24 cellular contexts compared by ENCODE assay signal in genomic region chr16:77662241-77662640, GRCh38.
DNase-seq lines count a peak whose midpoint lies in the region; ATAC-seq and TF ChIP-seq lines count a peak whose summit lies in the region.
"Had no signal": no experiment of that assay in that cellular context is flagged by ENCODE, and none has a peak within 500 bp of the region (broad histone marks: within the 10 kb centered on the region; RNA-seq: fewer than 3 reads in every experiment).

No MANE protein-coding gene starts in this region.

- peaks cover 7% of the 10 kb centered on the region for H3K4me1 Mint-ChIP-seq in WTC11

- no peak overlapping the region for H3K4me3 ChIP-seq in upper lobe of right lung
- H3K4me3 ChIP-seq: GM23338, SJCRH30 had no signal

- H3K9me3 ChIP-seq in upper lobe of right lung: no peaks in the 10 kb centered on the region
- H3K9me3 ChIP-seq: SJCRH30 had no signal

- no peak for TF ChIP-seq CTCF in upper lobe of right lung (IDR thresholded peaks at IDR 0.05)
- no peak for TF ChIP-seq CTCF in WTC11 (IDR thresholded peaks at IDR 0.05)

- H3K27me3 Mint-ChIP-seq in WTC11 (ENCODE audit: low read depth): no peaks in the 10 kb centered on the region

- H3K4me3 Mint-ChIP-seq in WTC11: no peak overlapping the region
- H3K4me3 Mint-ChIP-seq: CD4-positive, alpha-beta T cell; GM23338; H9 had no signal

- intact Hi-C loops in upper lobe of right lung (cut with DNase I): no loop called here

- no peaks in the 10 kb centered on the region for H3K4me1 ChIP-seq in upper lobe of right lung
- H3K4me1 ChIP-seq: SJCRH30 had no signal

- POLR2A ChIA-PET in WTC11 (lab: Charles Lee): no interaction called here

- H3K36me3 ChIP-seq in upper lobe of right lung: no peaks in the 10 kb centered on the region
- H3K36me3 ChIP-seq: SJCRH30 had no signal

- H3K9me3 Mint-ChIP-seq in WTC11: peaks cover 23% of the 10 kb centered on the region

- H3K27ac Mint-ChIP-seq in WTC11: no peak overlapping the region
- H3K27ac Mint-ChIP-seq: CD4-positive, alpha-beta T cell; GM23338; H9 had no signal

- no peaks in the 10 kb centered on the region for H3K27me3 ChIP-seq in upper lobe of right lung
- H3K27me3 ChIP-seq: SJCRH30 had no signal

- CTCF ChIA-PET in WTC11 (lab: Charles Lee): no interaction called here

- H3K27ac ChIP-seq in upper lobe of right lung: no peak overlapping the region
- H3K27ac ChIP-seq: SJCRH30 had no signal

- ATAC-seq in HG02571 (IDR thresholded peaks at IDR 0.05; ENCODE audit: unreplicated experiment) (no peak), upper lobe of right lung (no peak), WTC11 (no peak)
- ATAC-seq: GM23338, HepG2, SK-N-SH treated with all-trans-retinoic acid at 6 μM for 48 hours had no signal

- 0 out of 2 replicates have a peak, but pooled peaks cover 3% of the 10 kb centered on the region for H3K36me3 Mint-ChIP-seq in WTC11

- DNase-seq in AML-193 (lab: John Stamatoyannopoulos, UW): peak; percentile 78 to 79
- peak; percentile 90 to 94 for DNase-seq in Kasumi-1 (lab: John Stamatoyannopoulos, UW)
- DNase-seq in NOMO-1 (lab: John Stamatoyannopoulos, UW; ENCODE audit: unreplicated experiment in 2 of 2): peak; percentile 47 to 89
- DNase-seq in SKM-1 (lab: John Stamatoyannopoulos, UW; ENCODE audit: unreplicated experiment): peak; percentile 80
- DNase-seq in upper lobe of right lung: no peak
- no peak for DNase-seq in WTC11 (ENCODE audit: low spot score)
- DNase-seq in stimulated activated CD4-positive, alpha-beta T cell treated with anti-CD3 and anti-CD28 coated beads, Interleukin-4, amount 100 ng/mL, for 4 hours: no peak
- DNase-seq: 8988T; ACHN; CD4-positive, alpha-beta T cell; DMS53; H9; NCI-H1092 treated with DMSO at 0.1 percent for 48 hours; NCI-H1436; NCI-H187; NCI-H2171 treated with DMSO at 0.1 percent for 48 hours; NCI-H524; NCI-H774; SJCRH30; T-helper 1 cell had no signal

TF ChIP-seq in WTC11, 78 proteins besides CTCF, POLR2A, EP300 and RAD21:
- TF ChIP-seq KAT7 (CRISPR knock-in tag; IDR thresholded peaks at IDR 0.05; ENCODE audit: borderline replicate concordance) (no peak), PREB (CRISPR knock-in tag; IDR thresholded peaks at IDR 0.05; ENCODE audit: borderline replicate concordance) (no peak)

Comparison
In these comparisons a context has a peak if more than half of its experiments do, and no peak if none do; other contexts are left out.
1. DNase-seq: peak in AML-193 (2 of 2), Kasumi-1 (2 of 2), NOMO-1 (2 of 2) and SKM-1 (single experiment); none in upper lobe of right lung (single experiment), WTC11 (single experiment) and stimulated activated CD4-positive, alpha-beta T cell treated with anti-CD3 and anti-CD28 coated beads, Interleukin-4, amount 100 ng/mL, for 4 hours (0 of 2).